Comparison of ENCODE assay signal across 8 cellular contexts in the genomic region with DNA sequence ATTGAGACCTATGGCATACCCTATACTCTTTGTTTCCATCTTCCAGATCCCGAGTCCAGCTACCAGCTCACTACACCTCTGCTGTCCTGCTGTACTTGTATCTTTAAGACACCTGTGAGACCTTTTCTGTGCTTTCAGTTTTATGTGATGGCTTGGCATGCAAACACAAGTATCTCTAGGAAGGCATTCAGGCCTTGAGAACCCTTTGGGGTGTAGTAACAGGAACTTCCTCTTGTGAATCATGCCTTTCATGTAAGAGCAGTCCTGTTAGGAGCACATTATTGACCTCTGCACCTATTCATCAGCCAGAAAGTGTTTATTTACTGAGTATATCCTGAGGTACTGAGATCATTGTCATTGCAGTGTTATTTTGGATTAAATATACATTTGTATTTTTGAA.
DNase-seq lines count a peak whose midpoint lies in the region; ATAC-seq lines count a peak whose summit lies in the region.

No MANE protein-coding gene starts in this region.

- peak; percentile 69 for ATAC-seq in GM18519 (IDR thresholded peaks at IDR 0.05; ENCODE audit: low FRiP score, unreplicated experiment)

- no peaks in the 10 kb centered on the region for H3K27me3 ChIP-seq in GM23248 (replicated peaks; ENCODE audit: insufficient read depth)

- in situ Hi-C loops in GM23248 (cut with MboI): no loop called here

- H2AFZ ChIP-seq in GM23248: no peak overlapping the region

- peaks cover 11% of the 10 kb centered on the region; the same call in 1 of the 2 replicates for H3F3A ChIP-seq in GM23248 (ENCODE audit: insufficient read depth)

- H3K79me2 ChIP-seq in GM23248 (ENCODE audit: insufficient read depth): no peaks in the 10 kb centered on the region

- no peaks in the 10 kb centered on the region for H3K9me2 ChIP-seq in GM23248 (ENCODE audit: insufficient read depth)

- no peaks in the 10 kb centered on the region for H3K36me3 ChIP-seq in GM23248 (ENCODE audit: low read depth)

- DNase-seq in GM23248 (peak; percentile 28), HT1080 (ENCODE audit: low read depth) (peak; percentile 44), kidney tubule cell (ENCODE audit: low spot score) (peak; percentile 87), NCI-H526 (lab: John Stamatoyannopoulos, UW) (no peak), HK-2 (ENCODE audit: unreplicated experiment) (no peak), KG1 (lab: John Stamatoyannopoulos, UW) (no peak), NCI-H526 treated with DMSO at 0.1 percent for 48 hours (lab: John Stamatoyannopoulos, UW) (no peak)

- H4K20me1 ChIP-seq in GM23248 (ENCODE audit: insufficient read depth): no peaks in the 10 kb centered on the region

- H3K4me2 ChIP-seq in GM23248 (ENCODE audit: unreplicated experiment): no peak overlapping the region

- no peak overlapping the region for H3K9ac ChIP-seq in GM23248

- WGBS in GM23248 (ENCODE audit: low coverage in 1 of 2, low lambda C conversion rate in 2 of 2, missing lambda C conversion rate in 2 of 2), 2 experiments: 100% methylated on average over 1 of the region's 1 CpG

- no peak overlapping the region for H3K4me3 ChIP-seq in GM23248

- H3K27ac ChIP-seq in GM23248: no peak overlapping the region

- no peaks in the 10 kb centered on the region for H3K9me3 ChIP-seq in GM23248 (ENCODE audit: low read depth)

- peaks cover 23% of the 10 kb centered on the region for H3K4me1 ChIP-seq in GM23248 (ENCODE audit: insufficient read depth)

Comparison
In these comparisons a context has a peak if more than half of its experiments do, and no peak if none do; other contexts are left out.
1. DNase-seq: peak in GM23248 (single experiment), HT1080 (single experiment) and kidney tubule cell (single experiment); none in NCI-H526 (0 of 2), HK-2 (single experiment), KG1 (single experiment) and NCI-H526 treated with DMSO at 0.1 percent for 48 hours (single experiment).